12 cellular contexts compared by ENCODE assay signal in the genomic region with DNA sequence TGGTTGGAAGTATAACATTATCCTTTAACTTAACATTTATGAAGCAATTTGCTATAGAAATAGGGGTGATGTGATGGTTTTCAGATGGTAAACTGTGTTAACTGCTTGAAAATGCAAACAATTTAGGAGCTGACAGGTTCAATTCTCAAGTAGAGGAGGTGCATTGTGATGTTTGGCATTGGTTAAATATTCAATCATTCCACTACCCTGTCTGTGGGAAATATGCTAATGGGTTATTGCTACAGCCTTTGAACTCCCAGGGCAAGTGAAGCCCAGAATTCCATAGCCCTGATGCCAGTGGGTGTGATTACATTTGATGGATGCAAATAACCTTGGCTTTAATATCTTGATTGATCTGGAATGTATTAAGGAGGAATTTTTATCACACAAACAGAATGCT.
DNase-seq lines count a peak whose midpoint lies in the region; ATAC-seq, FAIRE-seq and TF ChIP-seq lines count a peak whose summit lies in the region.
"Had no signal": no experiment of that assay in that cellular context is flagged by ENCODE, and none has a peak within 500 bp of the region (broad histone marks: within the 10 kb centered on the region; RNA-seq: fewer than 3 reads in every experiment).

No MANE protein-coding gene starts in this region.

- peak overlapping the region; percentile 81 for H4K5ac ChIP-seq in IMR-90 (ENCODE audit: low read depth, low read length)

- no peaks in the 10 kb centered on the region for H3K9me3 Mint-ChIP-seq in nephron progenitor cell

- peaks cover 4% of the 10 kb centered on the region for H3K27me3 Mint-ChIP-seq in nephron progenitor cell (ENCODE audit: low read depth, poor library complexity)

- CTCF ChIA-PET in IMR-90 (lab: Yijun Ruan, JAX) = no interaction called here

- H2AK5ac ChIP-seq in IMR-90 (ENCODE audit: low read depth, low read length) = no peak overlapping the region

- in situ Hi-C loops in IMR-90 (cut with MboI; ENCODE audit: low sequenced_read_pairs) = no loop called here

- 0 out of 2 replicates have a peak overlapping the region, but pooled peaks have one; percentile 32 for H3K14ac ChIP-seq in IMR-90 (replicated peaks; ENCODE audit: low read depth, low read length)

- peak overlapping the region; percentile 67 for H2BK5ac ChIP-seq in IMR-90 (ENCODE audit: low read depth, low read length, poor library complexity, severe bottlenecking)

- TF ChIP-seq CTCF in IMR-90 (conservative IDR thresholded peaks at IDR 0.05; ENCODE audit: low read depth, low read length) = no peak
- no peak for TF ChIP-seq CTCF in cardiac fibroblast (IDR thresholded peaks at IDR 0.05; ENCODE audit: low read depth, low read length)
- TF ChIP-seq CTCF in keratinocyte (optimal IDR thresholded peaks at IDR 0.05 in 1 of 3, IDR thresholded peaks at IDR 0.05 in 1 of 3, conservative IDR thresholded peaks at IDR 0.05 in 1 of 3; ENCODE audit: extremely low read depth in 1 of 3, insufficient read depth in 2 of 3, low read length in 3 of 3) = no peak
- no peak for TF ChIP-seq CTCF in tibial artery (IDR thresholded peaks at IDR 0.05)
- no peak for TF ChIP-seq CTCF in nephron progenitor cell (IDR thresholded peaks at IDR 0.05)

- no peak overlapping the region for H3K27ac Mint-ChIP-seq in nephron progenitor cell

- peak overlapping the region; percentile 97; the same call in 1 of the 2 replicates for H3K27ac ChIP-seq in IMR-90 (ENCODE audit: insufficient read depth, low read length)
- peak overlapping the region; percentile 85 for H3K27ac ChIP-seq in keratinocyte (ENCODE audit: control insufficient read depth, insufficient read depth, low read length)
- H3K27ac ChIP-seq in tibial artery = peak overlapping the region; percentile 57 to 60
- H3K27ac ChIP-seq: KMS-11 had no signal

- H4K20me1 ChIP-seq in IMR-90 (ENCODE audit: insufficient read depth, low read length) = no peaks in the 10 kb centered on the region
- H4K20me1 ChIP-seq in keratinocyte (ENCODE audit: control insufficient read depth, extremely low read depth, insufficient read depth, low read length) = no peaks in the 10 kb centered on the region

- H3K4me1 Mint-ChIP-seq in nephron progenitor cell = peaks cover 20% of the 10 kb centered on the region

- H3K79me2 ChIP-seq in keratinocyte (ENCODE audit: control insufficient read depth, insufficient read depth, low read length) = no peaks in the 10 kb centered on the region

- H3K4me2 ChIP-seq in IMR-90 (ENCODE audit: low read depth, low read length) (peak overlapping the region; percentile 48), keratinocyte (ENCODE audit: control insufficient read depth, extremely low read depth, insufficient read depth, low read depth, low read length) (peak overlapping the region; percentile 89)

- peak overlapping the region; percentile 71 for H3K4ac ChIP-seq in IMR-90 (ENCODE audit: low read depth, low read length)

- 0 out of 2 replicates have a peak overlapping the region, but pooled peaks have one; percentile 1 for H3K56ac ChIP-seq in IMR-90 (ENCODE audit: extremely low read depth, insufficient read depth, low read length)

- H3K36me3 ChIP-seq in IMR-90 (ENCODE audit: control insufficient read depth, insufficient read depth, low read length) = no peaks in the 10 kb centered on the region
- H3K36me3 ChIP-seq in keratinocyte (ENCODE audit: control insufficient read depth in 2 of 2, extremely low read depth in 1 of 2, insufficient read depth in 2 of 2, low read length in 2 of 2) = no peaks in the 10 kb centered on the region
- H3K36me3 ChIP-seq in tibial artery = no peaks in the 10 kb centered on the region

- H3K9me1 ChIP-seq in IMR-90 (ENCODE audit: insufficient read depth, low read length) (no peaks in the 10 kb centered on the region), keratinocyte (ENCODE audit: control insufficient read depth, extremely low read depth, insufficient read depth, low read length) (no peaks in the 10 kb centered on the region)

- no peak for TF ChIP-seq POLR2A in IMR-90 (IDR thresholded peaks at IDR 0.05; ENCODE audit: low read depth, low read length)

- FAIRE-seq in keratinocyte (lab: Jason Lieb, UNC) = no peak

- H4K91ac ChIP-seq in IMR-90 (ENCODE audit: insufficient read depth, low read depth, low read length) = no peak overlapping the region

- peak overlapping the region; percentile 65; the same call in 1 of the 2 replicates for H2BK120ac ChIP-seq in IMR-90 (ENCODE audit: low read depth, low read length)

- H3K79me1 ChIP-seq in IMR-90 (ENCODE audit: low read depth in 1 of 2, low read length in 2 of 2) = no peaks in the 10 kb centered on the region

- no peak for DNase-seq in IMR-90
- peak; percentile 18 to 29 for DNase-seq in cardiac fibroblast (ENCODE audit: low read depth in 2 of 2)
- no peak for DNase-seq in keratinocyte (ENCODE audit: low read depth, low spot score)
- no peak for DNase-seq in tibial artery
- no peak for DNase-seq in nephron progenitor cell
- DNase-seq in stimulated activated CD4-positive, alpha-beta T cell treated with anti-CD3 and anti-CD28 coated beads, Interleukin-4, amount 100 ng/mL, for 1 hour = no peak
- no peak for DNase-seq in posterior cingulate gyrus
- DNase-seq: activated CD4-positive, alpha-beta T cell treated with anti-CD3 and anti-CD28 coated beads, Interleukin-2, amount 50 U/mL, for 48 hours; activated gamma-delta T cell; DND-41; T-helper 2 cell had no signal

- ATAC-seq in IMR-90 (ENCODE audit: low read depth) = peak; percentile 3; the same call in 1 of the 2 replicates

- TF ChIP-seq RAD21 in IMR-90 (IDR thresholded peaks at IDR 0.05; ENCODE audit: low read length) = no peak

- H3K9ac ChIP-seq in IMR-90 (ENCODE audit: low read depth, low read length) (no peak overlapping the region), keratinocyte (ENCODE audit: control insufficient read depth, extremely low read depth, insufficient read depth, low read length) (no peak overlapping the region)
- H3K9ac ChIP-seq: KMS-11 had no signal

- H3K18ac ChIP-seq in IMR-90 (ENCODE audit: low read depth, low read length) = peak overlapping the region; percentile 87

- H3K9me3 ChIP-seq in IMR-90 (ENCODE audit: control insufficient read depth, insufficient read depth, low read length) = no peaks in the 10 kb centered on the region
- H3K9me3 ChIP-seq in keratinocyte (ENCODE audit: control insufficient read depth, low read depth, low read length) = no peaks in the 10 kb centered on the region
- H3K9me3 ChIP-seq in tibial artery = no peaks in the 10 kb centered on the region

- no peak overlapping the region for H3K4me3 Mint-ChIP-seq in nephron progenitor cell

- H2BK20ac ChIP-seq in IMR-90 (ENCODE audit: low read depth, low read length) = peak overlapping the region; percentile 61

- H3K23ac ChIP-seq in IMR-90 (ENCODE audit: low read depth, low read length) = no peak overlapping the region

- H3K36me3 Mint-ChIP-seq in nephron progenitor cell (ENCODE audit: low read depth) = no peaks in the 10 kb centered on the region

- dilution Hi-C loops in IMR-90 (cut with HindIII; ENCODE audit: low sequenced_read_pairs, unreplicated experiment) = no loop called here
- dilution Hi-C loops in keratinocyte (cut with MboI; ENCODE audit: extremely low pct_ligation_motif_present, low sequenced_read_pairs) = no loop called here

- no peaks in the 10 kb centered on the region for H3K27me3 ChIP-seq in IMR-90 (ENCODE audit: control insufficient read depth, insufficient read depth, low read length)
- H3K27me3 ChIP-seq in keratinocyte (ENCODE audit: control insufficient read depth, extremely low read depth, insufficient read depth, low read length) = no peaks in the 10 kb centered on the region
- H3K27me3 ChIP-seq in tibial artery = no peaks in the 10 kb centered on the region

- intact Hi-C loops in IMR-90 (cut with micrococcal nuclease) = loop anchor here (2.0 to 10.0 kb wide), 3 partner anchors 359 to 533 kb away; a partner anchor contains a TSS
- intact Hi-C loops in tibial artery (cut with DNase I; ENCODE audit: low total_unique reads) = no loop called here
- intact Hi-C loops in posterior cingulate gyrus (cut with DNase I) = no loop called here

- no TSS peak for BruUV-seq in IMR-90 (replicated peaks; lab: Mats Ljungman, UMichigan)

- H3K4me1 ChIP-seq in IMR-90 (ENCODE audit: control insufficient read depth, insufficient read depth, low read length) (peaks cover 2% of the 10 kb centered on the region), keratinocyte (ENCODE audit: control insufficient read depth, extremely low read depth, insufficient read depth, low read length) (peaks cover 22% of the 10 kb centered on the region), tibial artery (peaks cover 0 to 38% (median 14%) of the 10 kb centered on the region in 4 donors)

- H2BK15ac ChIP-seq in IMR-90 (ENCODE audit: low read depth, low read length) = no peak overlapping the region

- H3K4me3 ChIP-seq in IMR-90 (ENCODE audit: insufficient read depth, low read depth, low read length) (no peak overlapping the region), cardiac fibroblast (replicated peaks in 1 of 2; ENCODE audit: low read depth in 2 of 2, low read length in 2 of 2) (no peak overlapping the region), keratinocyte (ENCODE audit: control insufficient read depth in 2 of 3, extremely low read depth in 1 of 3, insufficient read depth in 2 of 3, low read depth in 1 of 3, low read length in 3 of 3) (peak overlapping the region in 2 of 3 experiments; percentile 30 to 48), tibial artery (no peak overlapping the region)

- no peak overlapping the region for H2AK9ac ChIP-seq in IMR-90 (replicated peaks; ENCODE audit: low read depth, low read length, poor library complexity)

- H4K8ac ChIP-seq in IMR-90 (ENCODE audit: low read depth in 2 of 2, low read length in 2 of 2) = 0 out of 4 replicates have a peak overlapping the region, but pooled peaks of 1 of the 2 experiments have one; percentile 42

- H2AFZ ChIP-seq in IMR-90 (replicated peaks; ENCODE audit: low read length, poor library complexity) (no peak overlapping the region), keratinocyte (ENCODE audit: control insufficient read depth, low read length) (peak overlapping the region; percentile 88)

- POLR2A ChIA-PET in IMR-90 (lab: Charles Lee; ENCODE audit: unreplicated experiment) = no interaction called here

TF ChIP-seq in IMR-90, 13 proteins besides CTCF, POLR2A, EP300 and RAD21:
- TF ChIP-seq BHLHE40 (IDR thresholded peaks at IDR 0.05; ENCODE audit: low read depth, low read length) (no peak), MXI1 (IDR thresholded peaks at IDR 0.05; ENCODE audit: borderline replicate concordance, low read depth, low read length) (no peak), RCOR1 (IDR thresholded peaks at IDR 0.05; ENCODE audit: insufficient replicate concordance, low read length) (no peak)

Comparison
In these comparisons a context has a peak if more than half of its experiments do, and no peak if none do; other contexts are left out.
1. DNase-seq: peak in cardiac fibroblast (2 of 2); none in IMR-90 (single experiment), keratinocyte (single experiment), tibial artery (0 of 2), nephron progenitor cell (single experiment), stimulated activated CD4-positive, alpha-beta T cell treated with anti-CD3 and anti-CD28 coated beads, Interleukin-4, amount 100 ng/mL, for 1 hour (single experiment) and posterior cingulate gyrus (0 of 10).
2. H3K4me3 ChIP-seq: peak in keratinocyte (2 of 3); none in IMR-90 (single experiment), cardiac fibroblast (0 of 2) and tibial artery (0 of 2).
3. Peak in every context shown above with its lines, with median percentiles within 50 percentile points of each other: H3K27ac ChIP-seq.